In genomic region chr9:137113385-137114159, GRCh38 we compare ENCODE assay signal across 9 cellular contexts. TPM values are rescaled to one million over a fixed set of nuclear protein-coding genes. Genes with fewer than 3 reads are reported as not detected.
DNase-seq lines count a peak whose midpoint lies in the region; ATAC-seq and TF ChIP-seq lines count a peak whose summit lies in the region.
"Had no signal": no experiment of that assay in that cellular context is flagged by ENCODE, and none has a peak within 500 bp of the region (broad histone marks: within the 10 kb centered on the region; RNA-seq: fewer than 3 reads in every experiment).

No MANE protein-coding gene starts in this region.

- no peaks in the 10 kb centered on the region; the same call in 1 of the 2 replicates for H3K4me1 ChIP-seq in GM23338 (ENCODE audit: insufficient read depth)

- H3K79me2 ChIP-seq in GM23338 (replicated peaks; ENCODE audit: insufficient read depth) = no peaks in the 10 kb centered on the region

- H3K9me2 ChIP-seq in GM23338 (ENCODE audit: insufficient read depth) = no peaks in the 10 kb centered on the region

- H3K27me3 Mint-ChIP-seq in GM23338 (ENCODE audit: insufficient read depth, low read depth, poor library complexity) (peaks cover 23% of the 10 kb centered on the region), memory B cell (no peaks in the 10 kb centered on the region)

- no peaks in the 10 kb centered on the region for H4K20me1 ChIP-seq in GM23338 (replicated peaks; ENCODE audit: insufficient read depth)

- H3F3A ChIP-seq in GM23338 (replicated peaks; ENCODE audit: low read depth) = no peaks in the 10 kb centered on the region

- TF ChIP-seq CTCF in GM23338 (conservative IDR thresholded peaks at IDR 0.05; ENCODE audit: low read depth in 2 of 2) = peak; percentile 29 to 42; a peak in 3 of 4 replicates

- H3K9me3 Mint-ChIP-seq in GM23338 (peaks cover 3% of the 10 kb centered on the region; the same call in 1 of the 3 replicates), memory B cell (no peaks in the 10 kb centered on the region)
- H3K9me3 Mint-ChIP-seq in activated naive CD4-positive, alpha-beta T cell treated with anti-CD3 and anti-CD28 coated beads, Interleukin-2, amount 50 U/mL, for 72 hours = no peaks in the 10 kb centered on the region

- ATAC-seq in GM23338 (peak; percentile 31), memory B cell (ENCODE audit: low read depth) (peak; percentile 44), HG03159 (IDR thresholded peaks at IDR 0.05; ENCODE audit: unreplicated experiment) (no peak)
- peak; percentile 32 to 40 for ATAC-seq in activated naive CD4-positive, alpha-beta T cell treated with anti-CD3 and anti-CD28 coated beads, Interleukin-2, amount 50 U/mL, for 72 hours

- H3K27ac Mint-ChIP-seq in GM23338 (no peak overlapping the region), memory B cell (no peak overlapping the region)
- no peak overlapping the region for H3K27ac Mint-ChIP-seq in activated naive CD4-positive, alpha-beta T cell treated with anti-CD3 and anti-CD28 coated beads, Interleukin-2, amount 50 U/mL, for 72 hours

- H3K36me3 ChIP-seq in GM23338 (ENCODE audit: insufficient read depth) = no peaks in the 10 kb centered on the region

- DNase-seq in AG08396 (ENCODE audit: low spot score) (peak; percentile 73), GM23338 (ENCODE audit: low spot score) (peak; percentile 51), memory B cell (ENCODE audit: low spot score in 2 of 2) (no peak), HuH-7.5 (ENCODE audit: low spot score) (no peak), NCI-H2081 treated with DMSO at 0.1 percent for 48 hours (lab: John Stamatoyannopoulos, UW) (no peak), NCI-H1048 (lab: John Stamatoyannopoulos, UW) (no peak)
- DNase-seq in activated naive CD4-positive, alpha-beta T cell treated with anti-CD3 and anti-CD28 coated beads, Interleukin-2, amount 50 U/mL, for 72 hours (ENCODE audit: low spot score in 2 of 2) = no peak
- DNase-seq: effector CD4-positive, alpha-beta T cell had no signal

- 0 out of 3 replicates have a peak, but pooled peaks cover under 1% of the 10 kb centered on the region for H3K36me3 Mint-ChIP-seq in GM23338 (ENCODE audit: low read depth)
- no peaks in the 10 kb centered on the region for H3K36me3 Mint-ChIP-seq in activated naive CD4-positive, alpha-beta T cell treated with anti-CD3 and anti-CD28 coated beads, Interleukin-2, amount 50 U/mL, for 72 hours
- peaks cover 3% of the 10 kb centered on the region for H3K36me3 Mint-ChIP-seq in memory B cell

- H2AFZ ChIP-seq in GM23338 = no peak overlapping the region

- peaks cover 44% of the 10 kb centered on the region for H3K27me3 ChIP-seq in GM23338 (ENCODE audit: insufficient read depth)

- no peak overlapping the region for H3K27ac ChIP-seq in GM23338 (ENCODE audit: low read depth)

- H3K4me3 ChIP-seq in GM23338 = peak overlapping the region; percentile 21; the same call in 1 of the 2 replicates

- H3K4me2 ChIP-seq in GM23338 = 0 out of 2 replicates have a peak overlapping the region, but pooled peaks have one; percentile 57

- H3K4me1 Mint-ChIP-seq in GM23338 (no peaks in the 10 kb centered on the region), memory B cell (peaks cover 6% of the 10 kb centered on the region)

- H3K4me3 Mint-ChIP-seq in GM23338 = peak overlapping the region; percentile 50; the same call in 2 of the 3 replicates
- peak overlapping the region; percentile 82 for H3K4me3 Mint-ChIP-seq in memory B cell

TF ChIP-seq in GM23338, 12 proteins besides CTCF, POLR2A, EP300 and RAD21:
- TF ChIP-seq EZH2 (IDR thresholded peaks at IDR 0.05; ENCODE audit: low read depth, unreplicated experiment) (peak; percentile 36), POLR2AphosphoS5 (IDR thresholded peaks at IDR 0.05; ENCODE audit: low read depth) (no peak)

RNA-seq across cellular contexts. Expression of gene DPP7, which starts 1.0 kb away (rescaled TPM):
- total RNA-seq in GM23338 (2014; rRNA removed; shearing (Covaris generic)) = 9.7 and 19.7 TPM in 2 replicates
- 25.2 and 26.8 TPM in 2 replicates for polyA plus RNA-seq in GM23338 (2016; fragmentation: Nextera tagmentation; extraction: Ambion mirVana)
- 100 to 1,000 TPM; 172 to 236 TPM for total RNA-seq in activated naive CD4-positive, alpha-beta T cell treated with anti-CD3 and anti-CD28 coated beads, Interleukin-2, amount 50 U/mL, for 72 hours

RNA-seq across cellular contexts. Expression of gene GRIN1, which starts 25.4 kb away (rescaled TPM):
- total RNA-seq in GM23338 (2014; rRNA removed; shearing (Covaris generic)) = 2.1 and 5.5 TPM in 2 replicates
- 2.5 and 2.7 TPM in 2 replicates for polyA plus RNA-seq in GM23338 (2016; fragmentation: Nextera tagmentation; extraction: Ambion mirVana)
- total RNA-seq in activated naive CD4-positive, alpha-beta T cell treated with anti-CD3 and anti-CD28 coated beads, Interleukin-2, amount 50 U/mL, for 72 hours = under 1 TPM in 1 of 2 donors, not detected in 1; 0.10 TPM

RNA-seq across cellular contexts. Expression of gene MAN1B1, which starts 26.8 kb away (rescaled TPM):
- 35.7 and 39.9 TPM in 2 replicates for total RNA-seq in GM23338 (2014; rRNA removed; shearing (Covaris generic))
- polyA plus RNA-seq in GM23338 (2016; fragmentation: Nextera tagmentation; extraction: Ambion mirVana) = 15.7 and 18.2 TPM in 2 replicates
- 10 to 100 TPM; 23.8 to 41.4 TPM for total RNA-seq in activated naive CD4-positive, alpha-beta T cell treated with anti-CD3 and anti-CD28 coated beads, Interleukin-2, amount 50 U/mL, for 72 hours

RNA-seq across cellular contexts. Expression of gene UAP1L1, which starts 36.3 kb away (rescaled TPM):
- total RNA-seq in GM23338 (2014; rRNA removed; shearing (Covaris generic)) = 5.5 and 8.1 TPM in 2 replicates
- polyA plus RNA-seq in GM23338 (2016; fragmentation: Nextera tagmentation; extraction: Ambion mirVana) = 2.5 and 3.4 TPM in 2 replicates
- total RNA-seq in activated naive CD4-positive, alpha-beta T cell treated with anti-CD3 and anti-CD28 coated beads, Interleukin-2, amount 50 U/mL, for 72 hours = 10 to 100 TPM in 1 of 2 donors, 1 to 10 TPM in 1; 7.5 to 28.2 TPM

RNA-seq across cellular contexts. Expression of gene SAPCD2, which starts 43.2 kb away (rescaled TPM):
- total RNA-seq in GM23338 (2014; rRNA removed; shearing (Covaris generic)) = 55.1 and 60.3 TPM in 2 replicates
- 13.4 and 14.5 TPM in 2 replicates for polyA plus RNA-seq in GM23338 (2016; fragmentation: Nextera tagmentation; extraction: Ambion mirVana)
- total RNA-seq in activated naive CD4-positive, alpha-beta T cell treated with anti-CD3 and anti-CD28 coated beads, Interleukin-2, amount 50 U/mL, for 72 hours = 10 to 100 TPM in 1 of 2 donors, 1 to 10 TPM in 1; 3.5 to 13.3 TPM

Comparison
In these comparisons a context has a peak if more than half of its experiments do, and no peak if none do; other contexts are left out.
1. DNase-seq: peak in AG08396 (single experiment) and GM23338 (single experiment); none in activated naive CD4-positive, alpha-beta T cell treated with anti-CD3 and anti-CD28 coated beads, Interleukin-2, amount 50 U/mL, for 72 hours (0 of 2), memory B cell (0 of 2), HuH-7.5 (single experiment), NCI-H2081 treated with DMSO at 0.1 percent for 48 hours (single experiment) and NCI-H1048 (single experiment).